1 cellular context compared by ENCODE assay signal in genomic region chr19:40745402-40745780, GRCh38.
TF ChIP-seq lines count a peak whose summit lies in the region.

No MANE protein-coding gene starts in this region.

TF ChIP-seq in GM23338, 12 proteins besides CTCF, POLR2A, EP300 and RAD21 (continued from another document):
- TF ChIP-seq ZNF462 (CRISPR knock-in tag; IDR thresholded peaks at IDR 0.05): no peak
- TF ChIP-seq EZH2phosphoT487 (IDR thresholded peaks at IDR 0.05; ENCODE audit: unreplicated experiment): no peak
- no peak for TF ChIP-seq STAT1 (IDR thresholded peaks at IDR 0.05; ENCODE audit: unreplicated experiment)
- no peak for TF ChIP-seq NANOG (IDR thresholded peaks at IDR 0.05; ENCODE audit: borderline replicate concordance)
- TF ChIP-seq CREB1 (CRISPR knock-in tag; IDR thresholded peaks at IDR 0.05; ENCODE audit: low read depth): no peak
- no peak for TF ChIP-seq ZNF331 (CRISPR knock-in tag; IDR thresholded peaks at IDR 0.05; ENCODE audit: low read depth)
- TF ChIP-seq REST (IDR thresholded peaks at IDR 0.05; ENCODE audit: unreplicated experiment): no peak
TF ChIP-seq in GM23338: peak in this region for 0.
